Comparison of ENCODE assay signal across 8 cellular contexts in genomic region chr2:230793573-230794359, GRCh38.
DNase-seq lines count a peak whose midpoint lies in the region; ATAC-seq and TF ChIP-seq lines count a peak whose summit lies in the region.

No MANE protein-coding gene starts in this region.

- no peaks in the 10 kb centered on the region for H3K4me1 ChIP-seq in right lobe of liver

- POLR2A ChIA-PET in WTC11 (lab: Charles Lee) (no interaction called here), MCF 10A (lab: Yijun Ruan, JAX) (interaction anchor here (0.8 to 11.1 kb wide), 26 partner anchors 11 to 882 kb away, joined by 3 to 193 read pairs (median 4); partner anchors contain the start of genes CAB39, FBXO36, SP100 and TRIP12)

- H3K9me3 Mint-ChIP-seq in WTC11 (peaks cover 10% of the 10 kb centered on the region), MCF 10A (ENCODE audit: unreplicated experiment) (peaks cover 12% of the 10 kb centered on the region)

- no peak overlapping the region for H3K4me3 ChIP-seq in right lobe of liver

- DNase-seq in EL: peak; percentile 99
- DNase-seq in WTC11 (ENCODE audit: low spot score): no peak
- peak; percentile 99 for DNase-seq in MCF 10A (ENCODE audit: unreplicated experiment)
- DNase-seq in right lobe of liver: no peak
- DNase-seq in stimulated activated CD4-positive, alpha-beta T cell treated with anti-CD3 and anti-CD28 coated beads, TNF-alpha, amount 100 ng/mL, for 24 hours (ENCODE audit: low read depth in 3 of 3): peak; percentile 38 to 66 (median 57)
- DNase-seq in HuH-7 (ENCODE audit: low spot score): no peak
- no peak for DNase-seq in DMS 273 (lab: John Stamatoyannopoulos, UW; ENCODE audit: unreplicated experiment)

- H3K4me1 Mint-ChIP-seq in WTC11 (peaks cover 18% of the 10 kb centered on the region), MCF 10A (ENCODE audit: insufficient read depth, unreplicated experiment) (peaks cover 20% of the 10 kb centered on the region)

- H3K27me3 Mint-ChIP-seq in WTC11 (ENCODE audit: low read depth) (no peaks in the 10 kb centered on the region), MCF 10A (ENCODE audit: insufficient read depth, unreplicated experiment) (no peaks in the 10 kb centered on the region)

- H3K27ac Mint-ChIP-seq in WTC11: peak overlapping the region; percentile 82
- H3K27ac Mint-ChIP-seq in MCF 10A (ENCODE audit: low read depth, unreplicated experiment): no peak overlapping the region

- BruUV-seq in MCF 10A (replicated peaks; lab: Mats Ljungman, UMichigan): TSS peak; percentile 99

- H3K4me3 Mint-ChIP-seq in WTC11 (no peak overlapping the region), MCF 10A (ENCODE audit: unreplicated experiment) (peak overlapping the region; percentile 66)

- WGBS in right lobe of liver (ENCODE audit: insufficient coverage, low coverage, low lambda C conversion rate, missing lambda C conversion rate): 63% methylated on average over 8 of the region's 8 CpGs

- peaks cover 0 to 3% (median 0%) of the 10 kb centered on the region in 4 donors for H3K36me3 ChIP-seq in right lobe of liver

- H3K9me3 ChIP-seq in right lobe of liver: no peaks in the 10 kb centered on the region

- ATAC-seq in HG03378 (IDR thresholded peaks at IDR 0.05; ENCODE audit: unreplicated experiment): peak; percentile 80
- ATAC-seq in WTC11: no peak
- peak; percentile 65 to 81 (median 75) for ATAC-seq in right lobe of liver

- intact Hi-C loops in MCF 10A (cut with micrococcal nuclease): loop anchor here (1.0 kb wide), 3 partner anchors 19 to 176 kb away; no protein-coding TSS in a partner anchor
- intact Hi-C loops in right lobe of liver (cut with DNase I): no loop called here

- TF ChIP-seq CTCF in WTC11 (IDR thresholded peaks at IDR 0.05): no peak
- TF ChIP-seq CTCF in MCF 10A (IDR thresholded peaks at IDR 0.05; ENCODE audit: unreplicated experiment): no peak
- no peak for TF ChIP-seq CTCF in right lobe of liver (IDR thresholded peaks at IDR 0.05)

- H3K36me3 Mint-ChIP-seq in WTC11: peaks cover 38% of the 10 kb centered on the region
- peaks cover 60% of the 10 kb centered on the region for H3K36me3 Mint-ChIP-seq in MCF 10A (ENCODE audit: insufficient read depth, unreplicated experiment)

- H3K27me3 ChIP-seq in right lobe of liver: no peaks in the 10 kb centered on the region

- CTCF ChIA-PET in WTC11 (lab: Charles Lee): interaction anchor here (0.6 to 1.5 kb wide), 2 partner anchors 16 to 81 kb away, joined by 3 to 5 read pairs; partner anchors contain the start of gene CAB39
- CTCF ChIA-PET in MCF 10A (lab: Yijun Ruan, JAX): interaction anchor here (0.6 to 2.5 kb wide), 7 partner anchors 11 to 176 kb away, joined by 3 to 12 read pairs (median 3); no protein-coding TSS in a partner anchor

- TF ChIP-seq POLR2A in right lobe of liver (IDR thresholded peaks at IDR 0.05): no peak

- peak overlapping the region in 1 of 3 donors; percentile 24 for H3K27ac ChIP-seq in right lobe of liver

TF ChIP-seq in WTC11, 78 proteins besides CTCF, POLR2A, EP300 and RAD21:
- TF ChIP-seq NFE2L1 (CRISPR knock-in tag; IDR thresholded peaks at IDR 0.05) (no peak), STAT6 (CRISPR knock-in tag; conservative IDR thresholded peaks at IDR 0.05; ENCODE audit: low read depth) (no peak), E2F4 (CRISPR knock-in tag; IDR thresholded peaks at IDR 0.05; ENCODE audit: borderline replicate concordance, low read depth) (no peak)
TF ChIP-seq in WTC11: peak in this region for 0.

Comparison
In these comparisons a context has a peak if more than half of its experiments do, and no peak if none do; other contexts are left out.
1. DNase-seq: peak in EL (single experiment), MCF 10A (single experiment) and stimulated activated CD4-positive, alpha-beta T cell treated with anti-CD3 and anti-CD28 coated beads, TNF-alpha, amount 100 ng/mL, for 24 hours (3 of 3); none in WTC11 (single experiment), right lobe of liver (0 of 3), HuH-7 (single experiment) and DMS 273 (single experiment).